In genomic region chr11:60777106-60777505, GRCh38 we compare ENCODE assay signal across 17 cellular contexts. TPM values are rescaled to one million over a fixed set of nuclear protein-coding genes. Genes with fewer than 3 reads are reported as not detected.
"Had no signal": no experiment of that assay in that cellular context is flagged by ENCODE, and none has a peak within 500 bp of the region (broad histone marks: within the 10 kb centered on the region; RNA-seq: fewer than 3 reads in every experiment).

No MANE protein-coding gene starts in this region.

- H3K27me3 ChIP-seq: esophagus muscularis mucosa, hepatocyte, left lung, ovary, transverse colon had no signal

- FAIRE-seq: keratinocyte had no signal

- H3K27ac Mint-ChIP-seq: activated T-helper 1 cell treated with anti-CD3 and anti-CD28 coated beads, Interleukin-12 subunit alpha, Interleukin-12 subunit beta, Interleukin-2, Interleukin-4 antibody, amounts not matched to agents 30 ng/mL and 10 ng/mL and 1 ng/mL, durations not matched to agents 14 hours and 24 hours and 36 hours; memory B cell; natural killer cell treated with Interleukin-12 subunit alpha and Interleukin-12 subunit beta and Interleukin-15 and Interleukin-18, amount 100 ng/mL, for 72 hours had no signal

- H2AFZ ChIP-seq: hepatocyte had no signal

- H3K36me3 Mint-ChIP-seq: memory B cell; natural killer cell treated with Interleukin-12 subunit alpha and Interleukin-12 subunit beta and Interleukin-15 and Interleukin-18, amount 100 ng/mL, for 72 hours had no signal

- H3K27ac ChIP-seq: coronary artery, esophagus muscularis mucosa, hepatocyte, left lung, ovary, transverse colon had no signal

- H3K79me2 ChIP-seq: hepatocyte had no signal

- H3K27me3 Mint-ChIP-seq: natural killer cell treated with Interleukin-12 subunit alpha and Interleukin-12 subunit beta and Interleukin-15 and Interleukin-18, amount 100 ng/mL, for 72 hours had no signal

- H3K9me3 Mint-ChIP-seq: activated T-helper 1 cell treated with anti-CD3 and anti-CD28 coated beads, Interleukin-12 subunit alpha, Interleukin-12 subunit beta, Interleukin-2, Interleukin-4 antibody, amounts not matched to agents 30 ng/mL and 10 ng/mL and 1 ng/mL, durations not matched to agents 14 hours and 24 hours and 36 hours; natural killer cell treated with Interleukin-12 subunit alpha and Interleukin-12 subunit beta and Interleukin-15 and Interleukin-18, amount 100 ng/mL, for 72 hours had no signal

- H3K4me3 Mint-ChIP-seq: activated T-helper 1 cell treated with anti-CD3 and anti-CD28 coated beads, Interleukin-12 subunit alpha, Interleukin-12 subunit beta, Interleukin-2, Interleukin-4 antibody, amounts not matched to agents 30 ng/mL and 10 ng/mL and 1 ng/mL, durations not matched to agents 14 hours and 24 hours and 36 hours; memory B cell; natural killer cell treated with Interleukin-12 subunit alpha and Interleukin-12 subunit beta and Interleukin-15 and Interleukin-18, amount 100 ng/mL, for 72 hours had no signal

- H3K4me2 ChIP-seq: hepatocyte had no signal

- H3K4me3 ChIP-seq: coronary artery, esophagus muscularis mucosa, hepatocyte, left lung, ovary, transverse colon had no signal

- DNase-seq: activated CD4-positive, CD25-positive, alpha-beta regulatory T cell treated with anti-CD3 and anti-CD28 coated beads, Interleukin-2, amount 50 U/mL, for 72 hours; activated naive CD4-positive, alpha-beta T cell treated with Interleukin-2 at 50 U/mL for 16 hours; caudate nucleus; ovary; stimulated activated CD4-positive, alpha-beta T cell treated with anti-CD3 and anti-CD28 coated beads, Interleukin-4, amount 100 ng/mL, for 24 hours; stimulated activated naive CD8-positive, alpha-beta T cell treated with anti-CD3 and anti-CD28 coated beads, Interleukin-15, Interleukin-2, amounts not matched to agents 100 U/mL and 50 U/mL, for 24 hours; transverse colon had no signal

- ATAC-seq: left lung; natural killer cell treated with Interleukin-12 subunit alpha and Interleukin-12 subunit beta and Interleukin-15 and Interleukin-18, amount 100 ng/mL, for 72 hours; stimulated activated naive CD8-positive, alpha-beta T cell treated with anti-CD3 and anti-CD28 coated beads, Interleukin-15, Interleukin-2, amounts not matched to agents 100 U/mL and 50 U/mL, for 24 hours had no signal

- H3K9me3 ChIP-seq: esophagus muscularis mucosa, left lung, ovary, transverse colon had no signal

- H3K36me3 ChIP-seq: esophagus muscularis mucosa, left lung, ovary, transverse colon had no signal

RNA-seq across cellular contexts. Expression of gene MS4A10, which starts 8.0 kb away (rescaled TPM):
- total RNA-seq: activated CD8-positive, alpha-beta memory T cell treated with anti-CD3 and anti-CD28 coated beads for 36 hours; activated T-helper 1 cell treated with anti-CD3 and anti-CD28 coated beads, Interleukin-12 subunit alpha, Interleukin-12 subunit beta, Interleukin-2, Interleukin-4 antibody, amounts not matched to agents 30 ng/mL and 10 ng/mL and 1 ng/mL, durations not matched to agents 14 hours and 24 hours and 36 hours; esophagus muscularis mucosa; left lung; natural killer cell treated with Interleukin-12 subunit alpha and Interleukin-12 subunit beta and Interleukin-15 and Interleukin-18, amount 100 ng/mL, for 72 hours; skeletal muscle tissue had no signal

RNA-seq across cellular contexts. Expression of gene MS4A15, which starts 20.4 kb away (rescaled TPM):
- total RNA-seq: activated CD8-positive, alpha-beta memory T cell treated with anti-CD3 and anti-CD28 coated beads for 36 hours; activated T-helper 1 cell treated with anti-CD3 and anti-CD28 coated beads, Interleukin-12 subunit alpha, Interleukin-12 subunit beta, Interleukin-2, Interleukin-4 antibody, amounts not matched to agents 30 ng/mL and 10 ng/mL and 1 ng/mL, durations not matched to agents 14 hours and 24 hours and 36 hours; natural killer cell treated with Interleukin-12 subunit alpha and Interleukin-12 subunit beta and Interleukin-15 and Interleukin-18, amount 100 ng/mL, for 72 hours; skeletal muscle tissue; transverse colon had no signal

RNA-seq across cellular contexts. Expression of gene MS4A18, which starts 52.6 kb away (rescaled TPM):
- total RNA-seq: activated CD8-positive, alpha-beta memory T cell treated with anti-CD3 and anti-CD28 coated beads for 36 hours; activated T-helper 1 cell treated with anti-CD3 and anti-CD28 coated beads, Interleukin-12 subunit alpha, Interleukin-12 subunit beta, Interleukin-2, Interleukin-4 antibody, amounts not matched to agents 30 ng/mL and 10 ng/mL and 1 ng/mL, durations not matched to agents 14 hours and 24 hours and 36 hours; esophagus muscularis mucosa; hepatocyte; left lung; natural killer cell treated with Interleukin-12 subunit alpha and Interleukin-12 subunit beta and Interleukin-15 and Interleukin-18, amount 100 ng/mL, for 72 hours; ovary; skeletal muscle tissue; transverse colon had no signal
